ENCODE assay signal across 25 cellular contexts in the genomic region with DNA sequence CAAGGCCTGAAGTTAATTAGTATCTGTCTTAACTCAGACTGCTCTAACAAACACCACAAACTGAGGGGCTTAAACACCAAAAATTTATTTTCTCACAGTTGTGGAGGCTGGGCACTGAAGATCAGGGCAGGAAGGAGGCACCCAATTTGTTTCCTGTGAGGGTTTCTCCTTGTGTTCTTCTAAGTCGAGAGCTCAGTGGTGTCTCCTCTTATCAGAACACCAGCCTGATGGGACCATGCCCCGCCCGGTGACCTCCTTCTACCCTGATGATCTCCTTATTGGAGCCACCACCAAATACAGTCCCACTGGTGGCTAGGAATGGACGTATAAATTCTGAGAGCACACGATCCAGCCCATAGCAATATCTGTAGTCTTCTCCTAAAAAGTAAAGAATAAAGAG. TPM values are rescaled to one million over a fixed set of nuclear protein-coding genes. Genes with fewer than 3 reads are reported as not detected.
DNase-seq lines count a peak whose midpoint lies in the region; ATAC-seq and TF ChIP-seq lines count a peak whose summit lies in the region.
"Had no signal": no experiment of that assay in that cellular context is flagged by ENCODE, and none has a peak within 500 bp of the region (broad histone marks: within the 10 kb centered on the region; RNA-seq: fewer than 3 reads in every experiment).

No MANE protein-coding gene starts in this region.

- H3K27ac ChIP-seq in BLaER1, result peak overlapping the region; percentile 79
- H3K27ac ChIP-seq in CD4-positive, alpha-beta T cell (ENCODE audit: low read depth, low read length), result no peak overlapping the region
- no peak overlapping the region for H3K27ac ChIP-seq in endodermal cell (ENCODE audit: low read depth, low read length)
- H3K27ac ChIP-seq: KMS-11, neural progenitor cell, Peyer's patch, stomach, transverse colon had no signal

- H3K9ac ChIP-seq in BLaER1, result peak overlapping the region; percentile 47
- H3K9ac ChIP-seq in endodermal cell (ENCODE audit: extremely low read depth, low read length, poor library complexity, severe bottlenecking), result no peak overlapping the region
- H3K9ac ChIP-seq: KMS-11, neural progenitor cell had no signal

- WGBS in endodermal cell (ENCODE audit: insufficient coverage in 1 of 2, insufficient read length in 1 of 2), 2 experiments, result 95 to 100% methylated on average over 1 to 5 of the region's 5 CpGs

- no peaks in the 10 kb centered on the region for H3K36me3 Mint-ChIP-seq in CD4-positive, alpha-beta T cell (ENCODE audit: low read depth)
- H3K36me3 Mint-ChIP-seq in T-cell, result no peaks in the 10 kb centered on the region
- peaks cover 3% of the 10 kb centered on the region for H3K36me3 Mint-ChIP-seq in effector memory CD8-positive, alpha-beta T cell (ENCODE audit: insufficient read depth)
- H3K36me3 Mint-ChIP-seq in endodermal cell (ENCODE audit: low read depth), result no peaks in the 10 kb centered on the region
- no peaks in the 10 kb centered on the region for H3K36me3 Mint-ChIP-seq in WTC11
- H3K36me3 Mint-ChIP-seq: CD4-positive, CD25-positive, alpha-beta regulatory T cell; neural progenitor cell had no signal

- TF ChIP-seq CTCF in CD4-positive, alpha-beta T cell (IDR thresholded peaks at IDR 0.05), result no peak
- TF ChIP-seq CTCF in endodermal cell (conservative IDR thresholded peaks at IDR 0.05) (no peak), WTC11 (IDR thresholded peaks at IDR 0.05) (no peak)

- CTCF ChIA-PET in CD4-positive, alpha-beta T cell (lab: Charles Lee), result no interaction called here
- CTCF ChIA-PET in T-cell (lab: Charles Lee), result no interaction called here
- CTCF ChIA-PET in WTC11 (lab: Charles Lee), result no interaction called here

- H3K4me1 ChIP-seq in BLaER1 (peaks cover 100% of the 10 kb centered on the region), endodermal cell (ENCODE audit: control insufficient read depth, insufficient read depth, low read length) (no peaks in the 10 kb centered on the region)
- H3K4me1 ChIP-seq: Peyer's patch, stomach, transverse colon had no signal

- H3K4me1 Mint-ChIP-seq in CD4-positive, alpha-beta T cell (ENCODE audit: low read depth), result peaks cover 71% of the 10 kb centered on the region
- H3K4me1 Mint-ChIP-seq in T-cell (peaks cover 48 to 66% (median 64%) of the 10 kb centered on the region in 3 donors), endodermal cell (no peaks in the 10 kb centered on the region), WTC11 (no peaks in the 10 kb centered on the region)
- H3K4me1 Mint-ChIP-seq in effector memory CD8-positive, alpha-beta T cell (ENCODE audit: low read depth in 2 of 2), result peaks cover 18 to 40% of the 10 kb centered on the region in 2 donors
- H3K4me1 Mint-ChIP-seq: GM23338 had no signal

- H3K27ac Mint-ChIP-seq in CD4-positive, alpha-beta T cell, result peak overlapping the region; percentile 59
- peak overlapping the region; percentile 79 to 88 for H3K27ac Mint-ChIP-seq in T-cell
- peak overlapping the region; percentile 55 to 70 for H3K27ac Mint-ChIP-seq in effector memory CD8-positive, alpha-beta T cell
- no peak overlapping the region for H3K27ac Mint-ChIP-seq in endodermal cell
- H3K27ac Mint-ChIP-seq in WTC11, result no peak overlapping the region
- H3K27ac Mint-ChIP-seq: activated naive CD4-positive, alpha-beta T cell treated with anti-CD3 and anti-CD28 coated beads for 36 hours; GM23338; neural progenitor cell; progenitor cell of endocrine pancreas had no signal

- no peaks in the 10 kb centered on the region for H3K9me3 ChIP-seq in BLaER1
- H3K9me3 ChIP-seq in CD4-positive, alpha-beta T cell (ENCODE audit: control insufficient read depth, low read length), result no peaks in the 10 kb centered on the region
- H3K9me3 ChIP-seq in endodermal cell (ENCODE audit: control insufficient read depth, low read length), result no peaks in the 10 kb centered on the region
- H3K9me3 ChIP-seq: Peyer's patch, stomach, transverse colon had no signal

- peak; percentile 67 for ATAC-seq in CD4-positive, alpha-beta T cell (ENCODE audit: poor library complexity)
- ATAC-seq in T-cell (replicated peaks in 1 of 4), result peak; percentile 69 to 87 (median 80)
- ATAC-seq in effector memory CD8-positive, alpha-beta T cell (replicated peaks), result peak; percentile 87
- ATAC-seq in WTC11, result no peak
- ATAC-seq: GM23338 had no signal

- POLR2A ChIA-PET in CD4-positive, alpha-beta T cell (lab: Charles Lee), result interaction anchor here (0.8 kb wide), 2 partner anchors 20 to 273 kb away, joined by 4 read pairs; partner anchors contain the start of gene TMEM18
- POLR2A ChIA-PET in T-cell (lab: Charles Lee) (interaction anchor here in 1 of 2 donors (0.5 kb wide), 1 partner anchor 18 kb away, joined by 3 read pairs; no protein-coding TSS in a partner anchor), WTC11 (lab: Charles Lee) (no interaction called here)

- H3K9me3 Mint-ChIP-seq in CD4-positive, alpha-beta T cell, result no peaks in the 10 kb centered on the region
- H3K9me3 Mint-ChIP-seq in T-cell (no peaks in the 10 kb centered on the region), endodermal cell (no peaks in the 10 kb centered on the region), WTC11 (no peaks in the 10 kb centered on the region)
- no peaks in the 10 kb centered on the region for H3K9me3 Mint-ChIP-seq in effector memory CD8-positive, alpha-beta T cell
- H3K9me3 Mint-ChIP-seq: activated naive CD4-positive, alpha-beta T cell treated with anti-CD3 and anti-CD28 coated beads for 36 hours; CD4-positive, CD25-positive, alpha-beta regulatory T cell; GM23338 had no signal

- H3K36me3 ChIP-seq in BLaER1, result no peaks in the 10 kb centered on the region
- H3K36me3 ChIP-seq in endodermal cell (ENCODE audit: control insufficient read depth, insufficient read depth, low read length), result no peaks in the 10 kb centered on the region
- H3K36me3 ChIP-seq: neural progenitor cell, Peyer's patch, stomach, transverse colon had no signal

- intact Hi-C loops in CD4-positive, alpha-beta T cell (cut with DNase I, micrococcal nuclease), result no loop called here

- H3K4me3 Mint-ChIP-seq in CD4-positive, alpha-beta T cell, result peak overlapping the region; percentile 36
- peak overlapping the region in 1 of 3 donors; percentile 42 for H3K4me3 Mint-ChIP-seq in T-cell
- H3K4me3 Mint-ChIP-seq in effector memory CD8-positive, alpha-beta T cell, result peak overlapping the region; percentile 16 to 52
- no peak overlapping the region for H3K4me3 Mint-ChIP-seq in endodermal cell
- H3K4me3 Mint-ChIP-seq in WTC11, result no peak overlapping the region
- H3K4me3 Mint-ChIP-seq: activated naive CD4-positive, alpha-beta T cell treated with anti-CD3 and anti-CD28 coated beads for 36 hours; CD4-positive, CD25-positive, alpha-beta regulatory T cell; GM23338; neural progenitor cell had no signal

- no peaks in the 10 kb centered on the region for H3K27me3 Mint-ChIP-seq in CD4-positive, alpha-beta T cell
- H3K27me3 Mint-ChIP-seq in T-cell (no peaks in the 10 kb centered on the region), endodermal cell (ENCODE audit: insufficient read depth) (peaks cover 9% of the 10 kb centered on the region), WTC11 (ENCODE audit: low read depth) (peaks cover 8% of the 10 kb centered on the region; the same call in 1 of the 2 replicates)
- peaks cover 0 to 11% of the 10 kb centered on the region in 2 donors for H3K27me3 Mint-ChIP-seq in effector memory CD8-positive, alpha-beta T cell

- H3K4me3 ChIP-seq in BLaER1 (no peak overlapping the region), endodermal cell (ENCODE audit: low read length) (no peak overlapping the region)
- H3K4me3 ChIP-seq: GM23338, neural progenitor cell, Peyer's patch, stomach, transverse colon had no signal

- peak overlapping the region; percentile 79 for H3K4me2 ChIP-seq in BLaER1
- H3K4me2 ChIP-seq: GM23338, KMS-11, neural progenitor cell had no signal

- no peaks in the 10 kb centered on the region for H3K27me3 ChIP-seq in BLaER1
- H3K27me3 ChIP-seq in CD4-positive, alpha-beta T cell (ENCODE audit: control insufficient read depth, insufficient read depth, low read length), result no peaks in the 10 kb centered on the region
- H3K27me3 ChIP-seq in endodermal cell (ENCODE audit: control insufficient read depth, insufficient read depth, low read length, poor library complexity, severe bottlenecking), result no peaks in the 10 kb centered on the region
- H3K27me3 ChIP-seq: Peyer's patch had no signal

- DNase-seq in CD4-positive, alpha-beta T cell, result no peak
- DNase-seq in T-cell, result peak in 1 of 34 experiments; percentile 28
- no peak for DNase-seq in effector memory CD8-positive, alpha-beta T cell
- no peak for DNase-seq in GDM1 (lab: John Stamatoyannopoulos, UW)
- DNase-seq in endodermal cell, result no peak
- DNase-seq in WTC11 (ENCODE audit: low spot score), result no peak
- DNase-seq: activated CD4-positive, alpha-beta T cell treated with anti-CD3 and anti-CD28 coated beads for 48 hours; activated naive CD4-positive, alpha-beta T cell treated with anti-CD3 and anti-CD28 coated beads for 36 hours; cerebellar nuclear complex; glutamatergic neuron; kidney; NCI-H1694 treated with DMSO at 0.1 percent for 48 hours; NCI-H2171; NCI-H526; Peyer's patch; SIG-M5; stomach; T-helper 1 cell; transverse colon had no signal

- no peaks in the 10 kb centered on the region for H4K20me1 ChIP-seq in BLaER1

TF ChIP-seq in WTC11, 78 proteins besides CTCF, POLR2A, EP300 and RAD21 (continues in another document):
- TF ChIP-seq NR2C2 (CRISPR knock-in tag; IDR thresholded peaks at IDR 0.05) (no peak), ZNF121 (CRISPR knock-in tag; IDR thresholded peaks at IDR 0.05) (no peak)
- TF ChIP-seq, protein P1, sequence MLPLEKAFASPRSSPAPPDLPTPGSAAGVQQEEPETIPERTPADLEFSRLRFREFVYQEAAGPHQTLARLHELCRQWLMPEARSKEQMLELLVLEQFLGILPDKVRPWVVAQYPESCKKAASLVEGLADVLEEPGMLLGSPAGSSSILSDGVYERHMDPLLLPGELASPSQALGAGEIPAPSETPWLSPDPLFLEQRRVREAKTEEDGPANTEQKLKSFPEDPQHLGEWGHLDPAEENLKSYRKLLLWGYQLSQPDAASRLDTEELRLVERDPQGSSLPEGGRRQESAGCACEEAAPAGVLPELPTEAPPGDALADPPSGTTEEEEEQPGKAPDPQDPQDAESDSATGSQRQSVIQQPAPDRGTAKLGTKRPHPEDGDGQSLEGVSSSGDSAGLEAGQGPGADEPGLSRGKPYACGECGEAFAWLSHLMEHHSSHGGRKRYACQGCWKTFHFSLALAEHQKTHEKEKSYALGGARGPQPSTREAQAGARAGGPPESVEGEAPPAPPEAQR (CRISPR knock-in tag; IDR thresholded peaks at IDR 0.05), result no peak

RNA-seq across cellular contexts. Expression of gene TMEM18, which starts 20.5 kb away (rescaled TPM):
- total RNA-seq in CD4-positive, alpha-beta T cell, result 10 to 100 TPM; 25.6 to 26.3 TPM
- total RNA-seq in T-cell (10 to 100 TPM; 22.8 to 29.8 (median 28.8) TPM), endodermal cell (10 to 100 TPM; 19.9 to 20.1 TPM), WTC11 (2021) (23.9 to 27.4 TPM (median 24.0 TPM) in 3 replicates)
- 28.9 TPM for polyA plus RNA-seq in endodermal cell (2013, experiment 1 of 2)
- polyA plus RNA-seq in endodermal cell (2013, experiment 2 of 2), result 25.7 TPM

Comparison
In these comparisons a context has a peak if more than half of its experiments do, and no peak if none do; other contexts are left out.
1. H3K27ac Mint-ChIP-seq: peak in CD4-positive, alpha-beta T cell (single experiment), T-cell (2 of 2) and effector memory CD8-positive, alpha-beta T cell (2 of 2); none in endodermal cell (single experiment) and WTC11 (single experiment).
2. H3K4me3 Mint-ChIP-seq: peak in CD4-positive, alpha-beta T cell (single experiment) and effector memory CD8-positive, alpha-beta T cell (2 of 2); none in endodermal cell (single experiment) and WTC11 (single experiment).